ENCODE assay signal across 19 cellular contexts in the genomic region with DNA sequence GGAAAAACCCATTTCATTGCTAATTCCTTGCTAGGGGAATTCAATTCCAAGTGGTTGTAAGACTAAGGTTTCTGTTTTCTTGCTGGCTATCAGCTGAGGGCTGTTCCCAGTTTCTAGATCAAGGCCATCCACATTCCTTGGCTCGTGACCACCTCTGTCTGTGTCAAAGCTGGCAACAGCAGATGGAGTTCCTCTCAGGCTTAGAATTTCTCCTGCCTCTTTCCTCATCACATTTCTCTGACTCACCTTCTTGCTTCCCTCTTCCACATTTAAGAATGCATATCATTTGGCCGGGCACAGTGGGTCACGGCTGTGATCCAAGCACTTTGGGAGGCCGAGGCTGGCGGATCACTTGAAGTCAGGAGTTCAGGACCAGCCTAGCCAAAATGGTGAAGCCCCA. TPM values are rescaled to one million over a fixed set of nuclear protein-coding genes. Genes with fewer than 3 reads are reported as not detected.
DNase-seq lines count a peak whose midpoint lies in the region; ATAC-seq and TF ChIP-seq lines count a peak whose summit lies in the region.
"Had no signal": no experiment of that assay in that cellular context is flagged by ENCODE, and none has a peak within 500 bp of the region (broad histone marks: within the 10 kb centered on the region; RNA-seq: fewer than 3 reads in every experiment).

No MANE protein-coding gene starts in this region.

- TF ChIP-seq CTCF in body of pancreas (IDR thresholded peaks at IDR 0.05): no peak
- TF ChIP-seq CTCF in right atrium auricular region (IDR thresholded peaks at IDR 0.05): no peak
- no peak for TF ChIP-seq CTCF in sigmoid colon (IDR thresholded peaks at IDR 0.05)
- TF ChIP-seq CTCF in nephron progenitor cell (IDR thresholded peaks at IDR 0.05): no peak

- H3K36me3 Mint-ChIP-seq in nephron progenitor cell (ENCODE audit: low read depth): peaks cover 66% of the 10 kb centered on the region
- H3K36me3 Mint-ChIP-seq: memory B cell had no signal

- peaks cover 39% of the 10 kb centered on the region for H3K4me1 Mint-ChIP-seq in nephron progenitor cell
- H3K4me1 Mint-ChIP-seq: activated CD4-positive, alpha-beta T cell treated with anti-CD3 and anti-CD28 coated beads, Interleukin-2, amount 10 ng/mL, durations not matched to agents 7 days and 5 days; memory B cell; stimulated activated naive CD8-positive, alpha-beta T cell treated with anti-CD3 and anti-CD28 coated beads, Interleukin-15, amount 100 ng/mL, for 72 hours had no signal

- peak; percentile 89 for ATAC-seq in body of pancreas
- ATAC-seq: stimulated activated naive CD8-positive, alpha-beta T cell treated with anti-CD3 and anti-CD28 coated beads, Interleukin-15, amount 100 ng/mL, for 72 hours had no signal

- intact Hi-C loops in body of pancreas (cut with DNase I) (no loop called here), sigmoid colon (cut with DNase I) (no loop called here)

- no peaks in the 10 kb centered on the region for H3K27me3 Mint-ChIP-seq in nephron progenitor cell (ENCODE audit: low read depth, poor library complexity)

- no peak overlapping the region for H3K4me3 ChIP-seq in body of pancreas
- H3K4me3 ChIP-seq in right atrium auricular region: no peak overlapping the region
- H3K4me3 ChIP-seq in sigmoid colon: no peak overlapping the region
- H3K4me3 ChIP-seq: esophagus squamous epithelium had no signal

- TF ChIP-seq POLR2A in body of pancreas (IDR thresholded peaks at IDR 0.05): no peak
- no peak for TF ChIP-seq POLR2A in sigmoid colon (IDR thresholded peaks at IDR 0.05)

- no peak for TF ChIP-seq EP300 in sigmoid colon (IDR thresholded peaks at IDR 0.05)

- DNase-seq in AG20443 (ENCODE audit: low spot score): peak; percentile 39
- DNase-seq in body of pancreas: peak; percentile 83 to 90 (median 88)
- DNase-seq in right atrium auricular region (ENCODE audit: low spot score): peak; percentile 89
- peak; percentile 85 for DNase-seq in sigmoid colon
- DNase-seq in NCI-H510A treated with DMSO at 0.1 percent for 48 hours (lab: John Stamatoyannopoulos, UW): no peak
- DNase-seq in H4 (ENCODE audit: low spot score): no peak
- DNase-seq in nephron progenitor cell: no peak
- DNase-seq in SIG-M5 (lab: John Stamatoyannopoulos, UW): no peak
- DNase-seq: ACHN; activated CD4-positive, alpha-beta T cell treated with anti-CD3 and anti-CD28 coated beads, Interleukin-2, amount 10 ng/mL, durations not matched to agents 7 days and 5 days; activated T-cell treated with anti-CD3 and anti-CD28 coated beads, Interleukin-2, amount 50 U/mL, for 24 hours; cortex of kidney; esophagus squamous epithelium; KBM-7; NCI-H1436; NCI-H2227 treated with DMSO at 0.1 percent for 48 hours; stimulated activated naive CD8-positive, alpha-beta T cell treated with anti-CD3 and anti-CD28 coated beads, Interleukin-15, amount 100 ng/mL, for 72 hours; T1000 had no signal

- H3K27ac ChIP-seq in body of pancreas (peak overlapping the region; percentile 30 to 75 (median 65)), right atrium auricular region (no peak overlapping the region), sigmoid colon (peak overlapping the region in 1 of 4 donors; percentile 20)
- H3K27ac ChIP-seq: esophagus squamous epithelium had no signal

- H3K9me3 ChIP-seq in body of pancreas (no peaks in the 10 kb centered on the region), right atrium auricular region (no peaks in the 10 kb centered on the region), sigmoid colon (no peaks in the 10 kb centered on the region)
- H3K9me3 ChIP-seq: esophagus squamous epithelium had no signal

- H3K27me3 ChIP-seq in body of pancreas (no peaks in the 10 kb centered on the region), right atrium auricular region (no peaks in the 10 kb centered on the region), sigmoid colon (no peaks in the 10 kb centered on the region)
- H3K27me3 ChIP-seq: esophagus squamous epithelium had no signal

- H3K36me3 ChIP-seq in body of pancreas (replicated peaks in 1 of 2; ENCODE audit: insufficient read depth in 1 of 2, low read depth in 2 of 2) (no peaks in the 10 kb centered on the region), right atrium auricular region (no peaks in the 10 kb centered on the region), sigmoid colon (no peaks in the 10 kb centered on the region)
- H3K36me3 ChIP-seq: esophagus squamous epithelium had no signal

- peaks cover 36% of the 10 kb centered on the region for H3K4me1 ChIP-seq in body of pancreas
- H3K4me1 ChIP-seq in right atrium auricular region: peaks cover 0 to 54% of the 10 kb centered on the region in 2 donors
- peaks cover 0 to 41% (median 22%) of the 10 kb centered on the region in 4 donors for H3K4me1 ChIP-seq in sigmoid colon

- WGBS in body of pancreas, 2 donors: 20 to 47% methylated on average over 5 of the region's 5 CpGs
- WGBS in sigmoid colon, 2 donors: 89 to 92% methylated on average over 5 of the region's 5 CpGs

- H3K9me3 Mint-ChIP-seq in nephron progenitor cell: no peaks in the 10 kb centered on the region
- H3K9me3 Mint-ChIP-seq: activated CD4-positive, alpha-beta T cell treated with anti-CD3 and anti-CD28 coated beads, Interleukin-2, amount 10 ng/mL, durations not matched to agents 7 days and 5 days; activated T-cell treated with anti-CD3 and anti-CD28 coated beads, Interleukin-2, amount 50 U/mL, for 24 hours; memory B cell; stimulated activated naive CD8-positive, alpha-beta T cell treated with anti-CD3 and anti-CD28 coated beads, Interleukin-15, amount 100 ng/mL, for 72 hours had no signal

- no peak overlapping the region for H3K27ac Mint-ChIP-seq in nephron progenitor cell
- H3K27ac Mint-ChIP-seq: activated CD4-positive, alpha-beta T cell treated with anti-CD3 and anti-CD28 coated beads, Interleukin-2, amount 10 ng/mL, durations not matched to agents 7 days and 5 days; activated T-cell treated with anti-CD3 and anti-CD28 coated beads, Interleukin-2, amount 50 U/mL, for 24 hours; memory B cell; stimulated activated naive CD8-positive, alpha-beta T cell treated with anti-CD3 and anti-CD28 coated beads, Interleukin-15, amount 100 ng/mL, for 72 hours had no signal

- H3K4me3 Mint-ChIP-seq in nephron progenitor cell: no peak overlapping the region
- H3K4me3 Mint-ChIP-seq: activated CD4-positive, alpha-beta T cell treated with anti-CD3 and anti-CD28 coated beads, Interleukin-2, amount 10 ng/mL, durations not matched to agents 7 days and 5 days; activated T-cell treated with anti-CD3 and anti-CD28 coated beads, Interleukin-2, amount 50 U/mL, for 24 hours; memory B cell; stimulated activated naive CD8-positive, alpha-beta T cell treated with anti-CD3 and anti-CD28 coated beads, Interleukin-15, amount 100 ng/mL, for 72 hours had no signal

RNA-seq across cellular contexts. Expression of gene DAB2IP, which starts 19.0 kb away (rescaled TPM):
- 10 to 100 TPM; 25.2 to 34.9 TPM for total RNA-seq in body of pancreas
- total RNA-seq in right atrium auricular region: 10 to 100 TPM; 38.0 to 47.0 TPM
- 10 to 100 TPM; 20.1 to 50.7 (median 39.9) TPM for total RNA-seq in sigmoid colon
- polyA plus RNA-seq in sigmoid colon: 10 to 100 TPM; 25.8 to 52.4 (median 34.7) TPM
- total RNA-seq in H4 (2014; rRNA removed; shearing (Covaris generic)): 5.3 and 8.4 TPM in 2 replicates
- total RNA-seq: activated CD4-positive, alpha-beta T cell treated with anti-CD3 and anti-CD28 coated beads, Interleukin-2, amount 10 ng/mL, durations not matched to agents 7 days and 5 days had no signal

Comparison
In these comparisons a context has a peak if more than half of its experiments do, and no peak if none do; other contexts are left out.
1. DNase-seq: peak in AG20443 (single experiment), body of pancreas (4 of 4), right atrium auricular region (single experiment) and sigmoid colon (single experiment); none in NCI-H510A treated with DMSO at 0.1 percent for 48 hours (single experiment), H4 (single experiment), nephron progenitor cell (single experiment) and SIG-M5 (single experiment).
2. H3K27ac ChIP-seq: peak in body of pancreas (4 of 4); none in right atrium auricular region (0 of 2).